In the genomic region with DNA sequence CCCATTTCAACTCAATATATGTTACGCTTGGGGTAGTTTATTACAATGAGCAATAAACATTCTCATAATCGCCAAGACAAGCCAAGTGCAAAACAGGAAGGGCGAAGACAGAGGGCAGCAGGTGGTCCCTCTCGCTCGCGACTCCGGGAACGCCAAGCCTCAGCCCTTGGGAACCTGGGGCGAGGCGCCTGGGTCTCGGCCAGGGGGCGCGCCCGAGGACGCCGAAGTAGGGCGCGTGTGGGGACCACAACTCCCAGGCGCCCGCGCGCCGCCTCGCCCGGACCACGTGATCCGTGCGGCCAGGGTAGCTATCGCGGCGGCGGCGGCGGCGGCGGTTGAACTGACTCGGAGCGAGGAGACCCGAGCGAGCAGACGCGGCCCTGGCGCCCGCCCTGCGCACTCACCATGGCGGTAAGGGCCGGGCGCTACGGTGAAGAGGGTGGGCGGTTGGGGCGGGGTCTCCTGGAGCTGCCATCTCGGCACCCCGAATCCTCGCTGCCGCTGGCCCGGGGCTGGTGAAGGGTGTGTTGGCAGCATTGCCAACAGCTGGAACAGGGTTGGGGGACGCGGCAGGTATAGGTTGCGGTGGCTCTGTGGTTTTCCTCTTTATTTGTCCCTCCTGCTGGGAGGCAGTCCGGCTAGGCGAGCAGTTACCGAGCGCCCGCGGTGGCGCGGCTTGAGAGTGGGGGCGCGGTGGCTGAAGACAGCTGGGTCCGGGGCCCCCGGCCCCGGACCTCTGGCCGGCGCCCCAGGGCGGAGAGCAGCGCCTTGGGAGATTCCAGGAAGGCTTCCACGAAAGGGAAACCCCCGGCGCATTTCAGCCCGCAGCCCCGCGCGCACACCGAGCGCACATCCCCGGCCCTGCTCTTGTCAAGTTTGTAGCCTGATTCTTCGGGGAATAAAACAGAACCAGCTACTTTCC, we compare ENCODE assay signal across 8 cellular contexts. TPM values are rescaled to one million over a fixed set of nuclear protein-coding genes. Genes with fewer than 3 reads are reported as not detected.
DNase-seq lines count a peak whose midpoint lies in the region; ATAC-seq and TF ChIP-seq lines count a peak whose summit lies in the region.

A gene with protein sequence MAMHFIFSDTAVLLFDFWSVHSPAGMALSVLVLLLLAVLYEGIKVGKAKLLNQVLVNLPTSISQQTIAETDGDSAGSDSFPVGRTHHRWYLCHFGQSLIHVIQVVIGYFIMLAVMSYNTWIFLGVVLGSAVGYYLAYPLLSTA (plus strand): TSS at position 338 of the 922 bp plus-strand sequence. CDS start 68 bp downstream, at position 406.

- ATAC-seq in HG02642 (IDR thresholded peaks at IDR 0.05; ENCODE audit: poor library complexity, unreplicated experiment) (peak; percentile 97), psoas muscle (peak; percentile 89 to 96 (median 92))

- H3K27ac ChIP-seq in right atrium auricular region (peak within 1 kb of the TSS; percentile 78 to 80), psoas muscle (peak within 1 kb of the TSS; percentile 86)

- TF ChIP-seq CTCF in GM12872 (IDR thresholded peaks at IDR 0.05; ENCODE audit: insufficient read depth, low read depth, low read length): peak; percentile 32; the same call in 2 of the 3 replicates
- peak in 1 of 2 donors; percentile 62 for TF ChIP-seq CTCF in right atrium auricular region (IDR thresholded peaks at IDR 0.05)
- peak; percentile 23 for TF ChIP-seq CTCF in psoas muscle (IDR thresholded peaks at IDR 0.05)

- H3K4me3 ChIP-seq in right atrium auricular region: peak within 1 kb of the TSS; percentile 85 to 92
- H3K4me3 ChIP-seq in psoas muscle: peak within 1 kb of the TSS; percentile 84

- no peaks in the 10 kb centered on the region for H3K27me3 ChIP-seq in right atrium auricular region
- no peaks in the 10 kb centered on the region for H3K27me3 ChIP-seq in psoas muscle (ENCODE audit: insufficient read depth in 3 of 3, low read length in 2 of 3)

- WGBS in psoas muscle, 3 donors: 1% methylated on average over 66 to 87 of the region's 87 CpGs

- H3K9me3 ChIP-seq in right atrium auricular region (no peaks in the 10 kb centered on the region), psoas muscle (no peaks in the 10 kb centered on the region)

- intact Hi-C loops in psoas muscle (cut with DNase I): loop anchor here in 1 of 2 donors (10.0 kb wide), 1 partner anchor 254 kb away; a partner anchor contains a TSS

- H3K36me3 ChIP-seq in right atrium auricular region (no peaks in the 10 kb centered on the region), psoas muscle (ENCODE audit: insufficient read depth in 1 of 2, low read depth in 1 of 2) (no peaks in the 10 kb centered on the region)

- DNase-seq in NCI-H1105 (lab: John Stamatoyannopoulos, UW): peak; percentile 84
- peak; percentile 68 to 84 (median 79) for DNase-seq in T-helper 1 cell
- DNase-seq in amniotic stem cell (lab: John Stamatoyannopoulos, UW): peak; percentile 72
- DNase-seq in right atrium auricular region (ENCODE audit: low spot score): peak; percentile 90
- DNase-seq in psoas muscle: peak; percentile 92 to 94
- peak; percentile 84 for DNase-seq in ureter (ENCODE audit: low spot score)

- H3K4me1 ChIP-seq in right atrium auricular region (peaks cover 0 to 39% of the 10 kb centered on the region in 2 donors), psoas muscle (peaks cover 18% of the 10 kb centered on the region)

RNA-seq across cellular contexts. Expression of the gene that starts here (rescaled TPM):
- total RNA-seq in right atrium auricular region (10 to 100 TPM in 1 of 2 donors, 1 to 10 TPM in 1; 9.5 to 19.5 TPM), psoas muscle (10 to 100 TPM in 3 of 4 donors, 1 to 10 TPM in 1; 10.0 to 21.5 (median 16.2) TPM), ureter (8.9 TPM)
- 10 to 100 TPM; 11.5 to 35.4 (median 31.7) TPM for polyA plus RNA-seq in psoas muscle

Comparison
In these comparisons a context has a peak if more than half of its experiments do, and no peak if none do; other contexts are left out.
1. Peak in every context shown above with its lines: DNase-seq, ATAC-seq, H3K4me3 ChIP-seq and H3K27ac ChIP-seq.